8 cellular contexts compared by ENCODE assay signal in genomic region chr11:1852885-1853284, GRCh38. TPM values are rescaled to one million over a fixed set of nuclear protein-coding genes. Genes with fewer than 3 reads are reported as not detected.
DNase-seq lines count a peak whose midpoint lies in the region; ATAC-seq and TF ChIP-seq lines count a peak whose summit lies in the region.

TSS of gene LSP1 (plus strand) at chr11:1853084. CDS start at chr11:1853145, 61 bp downstream.

- WGBS in psoas muscle, 3 donors = 78 to 83% (median 79%) methylated on average over 18 of the region's 18 CpGs

- TF ChIP-seq CTCF in SU-DHL-6 (IDR thresholded peaks at IDR 0.05; ENCODE audit: insufficient read depth, low read length, poor library complexity, severe bottlenecking) = no peak
- TF ChIP-seq CTCF in psoas muscle (IDR thresholded peaks at IDR 0.05) = no peak

- peaks cover 6% of the 10 kb centered on the region for H3K36me3 Mint-ChIP-seq in activated naive CD8-positive, alpha-beta T cell treated with anti-CD3 and anti-CD28 coated beads for 36 hours

- peaks cover 34% of the 10 kb centered on the region for H3K79me2 ChIP-seq in SU-DHL-6 (ENCODE audit: insufficient read depth, low read length)

- H3K9me3 ChIP-seq in SU-DHL-6 (ENCODE audit: insufficient read depth, low read length) (no peaks in the 10 kb centered on the region), psoas muscle (no peaks in the 10 kb centered on the region)

- peak within 1 kb of the TSS; percentile 69 for H3K9ac ChIP-seq in SU-DHL-6 (ENCODE audit: low read length)

- no peaks in the 10 kb centered on the region for H3K27me3 Mint-ChIP-seq in activated naive CD8-positive, alpha-beta T cell treated with anti-CD3 and anti-CD28 coated beads for 36 hours

- no peaks in the 10 kb centered on the region for H3K36me3 ChIP-seq in SU-DHL-6 (ENCODE audit: low read length)
- H3K36me3 ChIP-seq in psoas muscle (ENCODE audit: insufficient read depth in 1 of 2, low read depth in 1 of 2) = no peaks in the 10 kb centered on the region

- peak within 1 kb of the TSS; percentile 74 for H3K4me2 ChIP-seq in SU-DHL-6 (ENCODE audit: low read depth, low read length, poor library complexity, severe bottlenecking)

- ATAC-seq in GM18498 (IDR thresholded peaks at IDR 0.05; ENCODE audit: unreplicated experiment) = peak; percentile 49
- ATAC-seq in HG02884 (IDR thresholded peaks at IDR 0.05; ENCODE audit: unreplicated experiment) = peak; percentile 51
- no peak for ATAC-seq in psoas muscle

- H3K4me1 ChIP-seq in psoas muscle = peaks cover 12% of the 10 kb centered on the region

- H3K27me3 ChIP-seq in SU-DHL-6 (ENCODE audit: low read length) (no peaks in the 10 kb centered on the region), psoas muscle (ENCODE audit: insufficient read depth in 3 of 3, low read length in 2 of 3) (no peaks in the 10 kb centered on the region)

- intact Hi-C loops in psoas muscle (cut with DNase I) = no loop called here

- H3K9me2 ChIP-seq in SU-DHL-6 (replicated peaks; ENCODE audit: insufficient read depth, low read length) = no peaks in the 10 kb centered on the region

- peaks cover 10% of the 10 kb centered on the region; the same call in 1 of the 2 replicates for H4K20me1 ChIP-seq in SU-DHL-6 (ENCODE audit: low read depth, low read length)

- peak within 1 kb of the TSS; percentile 99 for H3K4me3 Mint-ChIP-seq in activated naive CD8-positive, alpha-beta T cell treated with anti-CD3 and anti-CD28 coated beads for 36 hours

- H3F3A ChIP-seq in SU-DHL-6 (ENCODE audit: insufficient read depth) = peaks cover 22% of the 10 kb centered on the region

- H2AFZ ChIP-seq in SU-DHL-6 (ENCODE audit: low read depth, low read length, severe bottlenecking) = peak within 1 kb of the TSS; percentile 57

- DNase-seq in activated naive CD8-positive, alpha-beta T cell treated with anti-CD3 and anti-CD28 coated beads for 36 hours = peak; percentile 90
- DNase-seq in psoas muscle (peak in 1 of 2 donors; percentile 55), inferior parietal cortex (ENCODE audit: extremely low spot score) (no peak), GM03348 (ENCODE audit: low spot score) (no peak), GOT3 (lab: John Stamatoyannopoulos, UW) (no peak)

- H3K4me3 ChIP-seq in SU-DHL-6 (ENCODE audit: insufficient read depth, low read length, poor library complexity, severe bottlenecking) (peak within 1 kb of the TSS; percentile 66), psoas muscle (peak within 1 kb of the TSS; percentile 34)

- H3K4me1 Mint-ChIP-seq in activated naive CD8-positive, alpha-beta T cell treated with anti-CD3 and anti-CD28 coated beads for 36 hours = peaks cover 62% of the 10 kb centered on the region

- H3K9me3 Mint-ChIP-seq in activated naive CD8-positive, alpha-beta T cell treated with anti-CD3 and anti-CD28 coated beads for 36 hours = no peaks in the 10 kb centered on the region

- H3K27ac Mint-ChIP-seq in activated naive CD8-positive, alpha-beta T cell treated with anti-CD3 and anti-CD28 coated beads for 36 hours = peak within 1 kb of the TSS; percentile 99

- H3K27ac ChIP-seq in SU-DHL-6 (ENCODE audit: low read depth, low read length) (peak within 1 kb of the TSS; percentile 98), psoas muscle (peak within 1 kb of the TSS; percentile 26)

RNA-seq across cellular contexts. Expression of gene LSP1, which starts in this region (rescaled TPM):
- 100 to 1,000 TPM; 147 to 148 TPM for total RNA-seq in activated naive CD8-positive, alpha-beta T cell treated with anti-CD3 and anti-CD28 coated beads for 36 hours
- 10 to 100 TPM; 14.4 to 27.1 (median 19.1) TPM for total RNA-seq in psoas muscle
- polyA plus RNA-seq in psoas muscle = 10 to 100 TPM in 1 of 3 donors, 1 to 10 TPM in 2; 7.5 to 11.5 (median 9.4) TPM

Comparison
In these comparisons a context has a peak if more than half of its experiments do, and no peak if none do; other contexts are left out.
1. RNA of gene LSP1 (total RNA-seq): 147 to 148 TPM in activated naive CD8-positive, alpha-beta T cell treated with anti-CD3 and anti-CD28 coated beads for 36 hours; 14.4 to 27.1 TPM in psoas muscle; every median in the first group is over 4 times any median in the second.
2. ATAC-seq: peak in GM18498 (single experiment) and HG02884 (single experiment); none in psoas muscle (0 of 4).